11 cellular contexts compared by ENCODE assay signal in genomic region chr2:105787376-105788318, GRCh38. TPM values are rescaled to one million over a fixed set of nuclear protein-coding genes. Genes with fewer than 3 reads are reported as not detected.
DNase-seq lines count a peak whose midpoint lies in the region; ATAC-seq and TF ChIP-seq lines count a peak whose summit lies in the region.
"Had no signal": no experiment of that assay in that cellular context is flagged by ENCODE, and none has a peak within 500 bp of the region (broad histone marks: within the 10 kb centered on the region; RNA-seq: fewer than 3 reads in every experiment).

No MANE protein-coding gene starts in this region.

- H3K4me1 ChIP-seq in CD4-positive, alpha-beta memory T cell (ENCODE audit: insufficient read depth, low read length), result peaks cover 99% of the 10 kb centered on the region
- peaks cover 67% of the 10 kb centered on the region for H3K4me1 ChIP-seq in lower lobe of right lung
- H3K4me1 ChIP-seq: SJCRH30 had no signal

- H3K4me3 ChIP-seq in CD4-positive, alpha-beta memory T cell (ENCODE audit: low read length in 2 of 2), result no peak overlapping the region
- H3K4me3 ChIP-seq in lower lobe of right lung, result no peak overlapping the region
- H3K4me3 ChIP-seq: SJCRH30 had no signal

- intact Hi-C loops in CD4-positive, alpha-beta memory T cell (cut with micrococcal nuclease), result loop anchor here (2.0 kb wide), 1 partner anchor 211 kb away; no protein-coding TSS in a partner anchor
- intact Hi-C loops in lower lobe of right lung (cut with DNase I), result no loop called here
- intact Hi-C loops in MCF 10A (cut with micrococcal nuclease), result no loop called here

- DNase-seq in CD4-positive, alpha-beta memory T cell, result peak in 2 of 5 donors; percentile 72
- DNase-seq in activated CD8-positive, alpha-beta T cell treated with anti-CD3 and anti-CD28 coated beads, Interleukin-2, amount 10 ng/mL, durations not matched to agents 7 days and 5 days, result no peak
- no peak for DNase-seq in lower lobe of right lung
- DNase-seq in kidney tubule cell (ENCODE audit: low spot score), result no peak
- no peak for DNase-seq in MCF 10A (ENCODE audit: unreplicated experiment)
- no peak for DNase-seq in NCI-H2196 treated with DMSO at 0.1 percent for 48 hours (lab: John Stamatoyannopoulos, UW; ENCODE audit: unreplicated experiment)
- DNase-seq: NCI-H1694, SJCRH30 had no signal

- no peaks in the 10 kb centered on the region for H3K27me3 ChIP-seq in CD4-positive, alpha-beta memory T cell (ENCODE audit: insufficient read depth, low read length)
- H3K27me3 ChIP-seq in lower lobe of right lung (ENCODE audit: low read depth), result no peaks in the 10 kb centered on the region
- H3K27me3 ChIP-seq: dorsolateral prefrontal cortex, SJCRH30 had no signal

- H3K9me3 Mint-ChIP-seq in CD4-positive, alpha-beta memory T cell, result no peaks in the 10 kb centered on the region
- H3K9me3 Mint-ChIP-seq in IgD-negative memory B cell, result no peaks in the 10 kb centered on the region
- no peaks in the 10 kb centered on the region for H3K9me3 Mint-ChIP-seq in activated CD8-positive, alpha-beta T cell treated with anti-CD3 and anti-CD28 coated beads, Interleukin-2, amount 10 ng/mL, durations not matched to agents 7 days and 5 days (ENCODE audit: insufficient read depth)
- no peaks in the 10 kb centered on the region for H3K9me3 Mint-ChIP-seq in MCF 10A (ENCODE audit: unreplicated experiment)

- H3K4me3 Mint-ChIP-seq in CD4-positive, alpha-beta memory T cell, result peak overlapping the region; percentile 61 to 91 (median 74)
- H3K4me3 Mint-ChIP-seq in IgD-negative memory B cell, result peak overlapping the region in 3 of 4 donors; percentile 45 to 83 (median 74)
- peak overlapping the region; percentile 34 for H3K4me3 Mint-ChIP-seq in activated CD8-positive, alpha-beta T cell treated with anti-CD3 and anti-CD28 coated beads, Interleukin-2, amount 10 ng/mL, durations not matched to agents 7 days and 5 days
- H3K4me3 Mint-ChIP-seq in MCF 10A (ENCODE audit: unreplicated experiment), result no peak overlapping the region

- BruUV-seq in MCF 10A (replicated peaks; lab: Mats Ljungman, UMichigan), result no TSS peak

- H3K27ac Mint-ChIP-seq in CD4-positive, alpha-beta memory T cell, result peak overlapping the region; percentile 88 to 97 (median 94)
- H3K27ac Mint-ChIP-seq in IgD-negative memory B cell (peak overlapping the region; percentile 67 to 88 (median 80)), MCF 10A (ENCODE audit: low read depth, unreplicated experiment) (no peak overlapping the region)
- H3K27ac Mint-ChIP-seq in activated CD8-positive, alpha-beta T cell treated with anti-CD3 and anti-CD28 coated beads, Interleukin-2, amount 10 ng/mL, durations not matched to agents 7 days and 5 days, result peak overlapping the region; percentile 92

- H3K27ac ChIP-seq in CD4-positive, alpha-beta memory T cell (ENCODE audit: low read depth, low read length), result peak overlapping the region; percentile 67
- no peak overlapping the region for H3K27ac ChIP-seq in lower lobe of right lung
- H3K27ac ChIP-seq: SJCRH30 had no signal

- H3K9me3 ChIP-seq in CD4-positive, alpha-beta memory T cell (ENCODE audit: control insufficient read depth in 1 of 2, low read length in 2 of 2), result no peaks in the 10 kb centered on the region
- H3K9me3 ChIP-seq in lower lobe of right lung, result no peaks in the 10 kb centered on the region
- H3K9me3 ChIP-seq: SJCRH30 had no signal

- TF ChIP-seq CTCF in lower lobe of right lung (IDR thresholded peaks at IDR 0.05) (peak; percentile 16), MCF 10A (IDR thresholded peaks at IDR 0.05; ENCODE audit: unreplicated experiment) (no peak)

- POLR2A ChIA-PET in CD4-positive, alpha-beta memory T cell (lab: Charles Lee; ENCODE audit: partially characterized antibody), result interaction anchor here (0.8 to 4.4 kb wide), 19 partner anchors 9 to 310 kb away, joined by 3 to 33 read pairs (median 7); no protein-coding TSS in a partner anchor
- POLR2A ChIA-PET in activated CD8-positive, alpha-beta T cell treated with anti-CD3 and anti-CD28 coated beads, Interleukin-2, amount 10 ng/mL, durations not matched to agents 7 days and 5 days (lab: Charles Lee), result interaction anchor here (0.7 to 2.6 kb wide), 9 partner anchors 8 to 310 kb away, joined by 3 to 13 read pairs (median 7); no protein-coding TSS in a partner anchor
- POLR2A ChIA-PET in MCF 10A (lab: Yijun Ruan, JAX), result no interaction called here

- H3K36me3 ChIP-seq in CD4-positive, alpha-beta memory T cell (ENCODE audit: insufficient read depth, low read length), result no peaks in the 10 kb centered on the region
- no peaks in the 10 kb centered on the region for H3K36me3 ChIP-seq in lower lobe of right lung

- peaks cover 79 to 100% (median 92%) of the 10 kb centered on the region in 4 donors for H3K4me1 Mint-ChIP-seq in CD4-positive, alpha-beta memory T cell
- peaks cover 41 to 61% (median 50%) of the 10 kb centered on the region in 3 donors for H3K4me1 Mint-ChIP-seq in IgD-negative memory B cell
- peaks cover 97% of the 10 kb centered on the region for H3K4me1 Mint-ChIP-seq in activated CD8-positive, alpha-beta T cell treated with anti-CD3 and anti-CD28 coated beads, Interleukin-2, amount 10 ng/mL, durations not matched to agents 7 days and 5 days (ENCODE audit: low read depth)
- peaks cover 7% of the 10 kb centered on the region for H3K4me1 Mint-ChIP-seq in MCF 10A (ENCODE audit: insufficient read depth, unreplicated experiment)

- ATAC-seq in activated CD8-positive, alpha-beta T cell treated with anti-CD3 and anti-CD28 coated beads, Interleukin-2, amount 10 ng/mL, durations not matched to agents 7 days and 5 days, result no peak
- no peak for ATAC-seq in lower lobe of right lung
- no peak for ATAC-seq in GM18909 (IDR thresholded peaks at IDR 0.05; ENCODE audit: poor library complexity, unreplicated experiment)

- H3K27me3 Mint-ChIP-seq in CD4-positive, alpha-beta memory T cell, result no peaks in the 10 kb centered on the region
- no peaks in the 10 kb centered on the region for H3K27me3 Mint-ChIP-seq in IgD-negative memory B cell
- no peaks in the 10 kb centered on the region for H3K27me3 Mint-ChIP-seq in activated CD8-positive, alpha-beta T cell treated with anti-CD3 and anti-CD28 coated beads, Interleukin-2, amount 10 ng/mL, durations not matched to agents 7 days and 5 days (ENCODE audit: low read depth)
- H3K27me3 Mint-ChIP-seq in MCF 10A (ENCODE audit: insufficient read depth, unreplicated experiment), result no peaks in the 10 kb centered on the region

- CTCF ChIA-PET in CD4-positive, alpha-beta memory T cell (lab: Charles Lee; ENCODE audit: partially characterized antibody), result interaction anchor here (0.6 to 9.8 kb wide), 56 partner anchors 8 to 419 kb away, joined by 3 to 280 read pairs (median 5); partner anchors contain the start of gene NCK2
- CTCF ChIA-PET in activated CD8-positive, alpha-beta T cell treated with anti-CD3 and anti-CD28 coated beads, Interleukin-2, amount 10 ng/mL, durations not matched to agents 7 days and 5 days (lab: Charles Lee), result interaction anchor here (1.0 to 6.3 kb wide), 13 partner anchors 10 to 307 kb away, joined by 3 to 54 read pairs (median 7); no protein-coding TSS in a partner anchor
- CTCF ChIA-PET in MCF 10A (lab: Yijun Ruan, JAX), result no interaction called here

- H3K36me3 Mint-ChIP-seq in CD4-positive, alpha-beta memory T cell, result peaks cover 11 to 33% of the 10 kb centered on the region in 2 donors
- H3K36me3 Mint-ChIP-seq in IgD-negative memory B cell (peaks cover 4% of the 10 kb centered on the region), MCF 10A (ENCODE audit: insufficient read depth, unreplicated experiment) (peaks cover 5% of the 10 kb centered on the region)
- peaks cover 50% of the 10 kb centered on the region for H3K36me3 Mint-ChIP-seq in activated CD8-positive, alpha-beta T cell treated with anti-CD3 and anti-CD28 coated beads, Interleukin-2, amount 10 ng/mL, durations not matched to agents 7 days and 5 days (ENCODE audit: low read depth)

RNA-seq across cellular contexts. Expression of gene NCK2, which starts 42.9 kb away (rescaled TPM):
- total RNA-seq in CD4-positive, alpha-beta memory T cell, result 10 to 100 TPM; 98.1 to 98.6 TPM
- 10 to 100 TPM; 58.0 to 76.6 TPM for polyA plus RNA-seq in CD4-positive, alpha-beta memory T cell
- polyA plus RNA-seq in IgD-negative memory B cell, result 19.6 TPM
- 10 to 100 TPM; 60.7 to 61.3 TPM for total RNA-seq in activated CD8-positive, alpha-beta T cell treated with anti-CD3 and anti-CD28 coated beads, Interleukin-2, amount 10 ng/mL, durations not matched to agents 7 days and 5 days
- total RNA-seq in lower lobe of right lung (36.7 TPM), MCF 10A (2022) (35.3 and 36.5 TPM in 2 replicates)
